ENCODE assay signal across 8 cellular contexts in the genomic region with DNA sequence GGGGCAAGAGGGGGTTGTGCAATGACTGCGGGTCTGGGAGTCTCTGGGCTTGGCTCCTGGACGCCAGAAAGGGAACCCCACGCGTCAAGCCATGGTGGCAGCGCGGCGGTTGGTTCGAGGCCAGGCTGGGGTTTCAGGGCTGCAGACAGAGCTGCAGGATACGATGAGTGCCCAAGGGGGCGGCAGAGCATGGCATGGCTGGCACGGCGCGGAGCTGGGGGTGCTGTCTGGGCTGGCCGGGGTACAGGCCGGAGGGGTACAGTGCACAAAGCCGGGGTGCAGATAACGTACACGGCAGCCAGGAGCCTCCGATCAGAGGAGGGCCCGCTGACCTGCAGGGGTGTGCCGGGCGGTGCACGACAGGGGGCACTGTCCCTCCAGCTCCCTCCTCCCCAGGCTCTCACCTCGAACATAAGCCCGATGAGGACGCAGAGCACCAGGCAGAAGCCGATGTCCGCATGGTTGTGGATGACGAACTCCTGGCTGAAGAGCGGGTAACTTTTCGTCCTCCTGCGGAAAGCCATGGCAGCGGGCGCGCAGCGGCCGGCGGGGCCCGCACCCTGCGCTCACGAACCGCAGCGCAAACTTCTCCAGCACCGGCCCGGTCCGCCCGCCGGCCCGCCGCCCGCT. TPM values are rescaled to one million over a fixed set of nuclear protein-coding genes. Genes with fewer than 3 reads are reported as not detected.
DNase-seq lines count a peak whose midpoint lies in the region; ATAC-seq and TF ChIP-seq lines count a peak whose summit lies in the region.

No MANE protein-coding gene starts in this region.

- peak overlapping the region; percentile 71 to 74 for H3K27ac Mint-ChIP-seq in T-cell

- peaks cover 6% of the 10 kb centered on the region for H3K36me3 Mint-ChIP-seq in T-cell

- no peaks in the 10 kb centered on the region for H3K9me3 ChIP-seq in KOPT-K1 (ENCODE audit: insufficient read depth, low read length, poor library complexity, severe bottlenecking)
- H3K9me3 ChIP-seq in iPS-18c (ENCODE audit: control insufficient read depth, insufficient read depth, low read length): peaks cover 3% of the 10 kb centered on the region
- no peaks in the 10 kb centered on the region for H3K9me3 ChIP-seq in skeletal muscle tissue (ENCODE audit: control insufficient read depth in 3 of 3, low read length in 3 of 3)

- in situ Hi-C loops in astrocyte of the cerebellum (cut with HindIII; ENCODE audit: low sequenced_read_pairs): no loop called here

- peak overlapping the region; percentile 82 to 96 (median 85) for H3K4me3 Mint-ChIP-seq in T-cell

- peak; percentile 75 for DNase-seq in GM03348 (ENCODE audit: low spot score)
- DNase-seq in T-cell: peak in 32 of 34 experiments; percentile 11 to 58 (median 34)
- DNase-seq in astrocyte of the cerebellum (ENCODE audit: low read depth): no peak
- DNase-seq in central memory CD4-positive, alpha-beta T cell: no peak

- H3K4me1 ChIP-seq in skeletal muscle tissue (ENCODE audit: control insufficient read depth in 3 of 3, insufficient read depth in 3 of 3, low read length in 3 of 3): peaks cover 32 to 36% (median 34%) of the 10 kb centered on the region in 3 donors

- no peaks in the 10 kb centered on the region for H3K27me3 ChIP-seq in skeletal muscle tissue (ENCODE audit: control insufficient read depth in 3 of 3, insufficient read depth in 3 of 3, low read length in 3 of 3)

- peaks cover 54 to 55% (median 54%) of the 10 kb centered on the region in 3 donors for H3K4me1 Mint-ChIP-seq in T-cell

- H3K27ac ChIP-seq in KOPT-K1 (ENCODE audit: low read depth, low read length, poor library complexity, severe bottlenecking) (peak overlapping the region; percentile 55), skeletal muscle tissue (ENCODE audit: low read depth, low read length) (peak overlapping the region; percentile 25)

- no peaks in the 10 kb centered on the region for H3K9me3 Mint-ChIP-seq in T-cell

- CTCF ChIA-PET in T-cell (lab: Charles Lee): interaction anchor here (0.6 to 1.9 kb wide), 4 partner anchors 10 to 159 kb away, joined by 3 to 6 read pairs (median 3); no protein-coding TSS in a partner anchor

- TF ChIP-seq CTCF in astrocyte of the cerebellum (IDR thresholded peaks at IDR 0.05; ENCODE audit: low read depth, low read length, missing control alignments): peak; percentile 28

- peak overlapping the region; percentile 45 to 82 (median 70) for H3K9ac ChIP-seq in skeletal muscle tissue (ENCODE audit: low read depth in 1 of 3, low read length in 3 of 3)

- H3K4me3 ChIP-seq in astrocyte of the cerebellum (ENCODE audit: low read depth, low read length): peak overlapping the region; percentile 93
- peak overlapping the region; percentile 76 for H3K4me3 ChIP-seq in iPS-18c (ENCODE audit: insufficient read depth, low read depth, low read length)
- peak overlapping the region; percentile 76 to 96 (median 93) for H3K4me3 ChIP-seq in skeletal muscle tissue (ENCODE audit: low read length in 3 of 3)

- POLR2A ChIA-PET in T-cell (lab: Charles Lee): no interaction called here

- no peaks in the 10 kb centered on the region for H3K27me3 Mint-ChIP-seq in T-cell

- peak; percentile 53 for ATAC-seq in GM21825 (IDR thresholded peaks at IDR 0.05; ENCODE audit: unreplicated experiment)
- peak; percentile 44 to 58 (median 50) for ATAC-seq in T-cell (replicated peaks in 1 of 4)

- H3K36me3 ChIP-seq in KOPT-K1 (ENCODE audit: insufficient read depth, low read length): no peaks in the 10 kb centered on the region
- H3K36me3 ChIP-seq in skeletal muscle tissue (ENCODE audit: control insufficient read depth in 3 of 3, insufficient read depth in 3 of 3, low read length in 3 of 3): peaks cover 0 to 2% (median under 1%) of the 10 kb centered on the region in 3 donors

RNA-seq across cellular contexts. Expression of a gene that starts 0.4 kb away (rescaled TPM):
- total RNA-seq in T-cell (10 to 100 TPM in 1 of 5 donors, 1 to 10 TPM in 4; 8.8 to 12.1 (median 9.3) TPM), skeletal muscle tissue (13.6 TPM)

Comparison
In these comparisons a context has a peak if more than half of its experiments do, and no peak if none do; other contexts are left out.
1. DNase-seq: peak in GM03348 (single experiment) and T-cell (32 of 34); none in astrocyte of the cerebellum (single experiment) and central memory CD4-positive, alpha-beta T cell (single experiment).
2. Peak in every context shown above with its lines, with median percentiles within 50 percentile points of each other: H3K4me3 ChIP-seq.